8 cellular contexts compared by ENCODE assay signal in the genomic region with DNA sequence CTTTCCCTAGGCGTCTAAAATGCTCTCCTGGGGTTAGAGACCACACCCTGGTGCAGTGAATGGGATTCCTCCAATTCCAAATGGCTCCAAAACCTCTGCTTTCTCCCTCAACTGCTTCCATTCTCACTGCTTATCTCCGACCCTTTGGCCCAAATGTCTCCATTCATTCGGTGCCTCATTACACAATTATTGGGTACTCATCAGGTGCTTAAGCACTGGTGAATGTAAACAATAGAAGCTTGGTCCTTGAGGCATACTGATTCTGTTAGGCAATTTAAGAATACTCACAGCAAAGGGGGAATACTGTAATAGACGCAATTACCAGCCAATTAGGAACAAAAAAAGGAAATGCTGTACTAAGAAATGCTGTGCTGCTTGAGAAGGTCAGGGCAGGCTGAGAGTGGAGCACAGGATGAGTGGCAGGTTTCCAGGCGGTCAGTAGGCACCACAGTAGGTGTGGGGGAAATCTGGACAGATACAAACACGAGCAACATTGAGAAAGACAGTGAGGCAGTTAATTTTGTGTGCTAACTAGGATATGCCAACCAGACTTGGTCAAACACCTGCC. TPM values are rescaled to one million over a fixed set of nuclear protein-coding genes. Genes with fewer than 3 reads are reported as not detected.
DNase-seq lines count a peak whose midpoint lies in the region; ATAC-seq and TF ChIP-seq lines count a peak whose summit lies in the region.

No MANE protein-coding gene starts in this region.

- no peak for ATAC-seq in naive thymus-derived CD8-positive, alpha-beta T cell
- no peak for ATAC-seq in GM21367 (IDR thresholded peaks at IDR 0.05; ENCODE audit: unreplicated experiment)
- no peak for ATAC-seq in HG03469 (IDR thresholded peaks at IDR 0.05; ENCODE audit: unreplicated experiment)

- H3K4me1 Mint-ChIP-seq in brain = peaks cover 13% of the 10 kb centered on the region
- peaks cover 29 to 63% (median 35%) of the 10 kb centered on the region in 4 donors for H3K4me1 Mint-ChIP-seq in naive thymus-derived CD8-positive, alpha-beta T cell

- H3K9me3 Mint-ChIP-seq in brain = no peaks in the 10 kb centered on the region
- H3K9me3 Mint-ChIP-seq in naive thymus-derived CD8-positive, alpha-beta T cell = no peaks in the 10 kb centered on the region

- DNase-seq in DMS79 (lab: John Stamatoyannopoulos, UW) (peak; percentile 33), HL-60 (ENCODE audit: low read depth in 1 of 2, low spot score in 1 of 2) (no peak), AG08395 (ENCODE audit: low spot score) (no peak)
- no peak for DNase-seq in naive thymus-derived CD8-positive, alpha-beta T cell
- DNase-seq in stimulated activated naive CD4-positive, alpha-beta T cell (lab: John Stamatoyannopoulos, UW) = no peak

- POLR2A ChIA-PET in naive thymus-derived CD8-positive, alpha-beta T cell (lab: Charles Lee) = no interaction called here

- no peak overlapping the region for H3K27ac ChIP-seq in HL-60 (replicated peaks)

- H3K4me3 Mint-ChIP-seq in brain = peak overlapping the region in 3 of 5 experiments; percentile 1 to 74 (median 8)
- H3K4me3 Mint-ChIP-seq in naive thymus-derived CD8-positive, alpha-beta T cell = peak overlapping the region; percentile 80 to 92 (median 90)

- H3K27me3 ChIP-seq in HL-60 (ENCODE audit: insufficient read depth, poor library complexity, severe bottlenecking) = no peaks in the 10 kb centered on the region

- peaks cover 17% of the 10 kb centered on the region for H3K27me3 Mint-ChIP-seq in brain
- H3K27me3 Mint-ChIP-seq in naive thymus-derived CD8-positive, alpha-beta T cell = no peaks in the 10 kb centered on the region

- H3K4me3 ChIP-seq in HL-60 (replicated peaks; ENCODE audit: insufficient read depth, low read length) = peak overlapping the region; percentile 15; the same call in 1 of the 2 replicates

- H3K27ac Mint-ChIP-seq in brain = peak overlapping the region in 2 of 5 experiments; percentile 11 to 35
- H3K27ac Mint-ChIP-seq in naive thymus-derived CD8-positive, alpha-beta T cell = peak overlapping the region in 9 of 10 donors; percentile 79 to 94 (median 89)

- no peaks in the 10 kb centered on the region for H3K36me3 Mint-ChIP-seq in brain
- H3K36me3 Mint-ChIP-seq in naive thymus-derived CD8-positive, alpha-beta T cell = no peaks in the 10 kb centered on the region

- TF ChIP-seq CTCF in HL-60 (IDR thresholded peaks at IDR 0.05; ENCODE audit: insufficient read depth, low read length) (no peak), brain (conservative IDR thresholded peaks at IDR 0.05) (no peak)

RNA-seq across cellular contexts. Expression of a gene that starts 23.0 kb away (rescaled TPM):
- polyA plus RNA-seq in brain (ENCODE audit: insufficient read depth, low read depth, low replicate concordance) = 22.2 TPM
- 10 to 100 TPM; 11.4 to 12.8 TPM for total RNA-seq in naive thymus-derived CD8-positive, alpha-beta T cell
- polyA plus RNA-seq in naive thymus-derived CD8-positive, alpha-beta T cell = 10 to 100 TPM; 22.3 to 25.0 (median 24.1) TPM
